In genomic region chr11:4543561-4543960, GRCh38 we compare ENCODE assay signal across 23 cellular contexts. TPM values are rescaled to one million over a fixed set of nuclear protein-coding genes. Genes with fewer than 3 reads are reported as not detected.
"Had no signal": no experiment of that assay in that cellular context is flagged by ENCODE, and none has a peak within 500 bp of the region (broad histone marks: within the 10 kb centered on the region; RNA-seq: fewer than 3 reads in every experiment).

No MANE protein-coding gene starts in this region.

- H3K9me3 ChIP-seq: esophagus squamous epithelium, lower lobe of right lung, psoas muscle, sigmoid colon, spleen, testis, upper lobe of left lung had no signal

- H3K4me1 ChIP-seq: esophagus squamous epithelium, lower lobe of right lung, psoas muscle, sigmoid colon, spleen, testis, upper lobe of left lung had no signal

- DNase-seq: activated CD4-positive, alpha-beta T cell treated with anti-CD3 and anti-CD28 coated beads, Interleukin-2, amount 50 U/mL, for 48 hours; activated naive CD4-positive, alpha-beta T cell treated with Interleukin-2 at 50 U/mL for 16 hours; anterior cingulate cortex; brain microvascular endothelial cell; esophagus squamous epithelium; foreskin fibroblast; glutamatergic neuron; left cardiac atrium; lower lobe of right lung; midbrain; psoas muscle; sigmoid colon; spleen; stimulated activated naive CD8-positive, alpha-beta T cell treated with anti-CD3 and anti-CD28 coated beads, Interleukin-15, amount 100 ng/mL, for 72 hours; T-helper 1 cell; T1000; testis; upper lobe of left lung had no signal

- ATAC-seq: activated T-helper 17 cell treated with anti-CD3 and anti-CD28 coated beads, Interleukin-2, amount 50 U/mL, for 72 hours; left cardiac atrium; lower lobe of right lung; psoas muscle; stimulated activated naive CD8-positive, alpha-beta T cell treated with anti-CD3 and anti-CD28 coated beads, Interleukin-15, amount 100 ng/mL, for 72 hours had no signal

- H3K4me3 ChIP-seq: esophagus squamous epithelium, lower lobe of right lung, psoas muscle, sigmoid colon, spleen, testis, upper lobe of left lung had no signal

- H3K36me3 ChIP-seq: brain microvascular endothelial cell, esophagus squamous epithelium, lower lobe of right lung, sigmoid colon, spleen, upper lobe of left lung had no signal

RNA-seq across cellular contexts. Expression of gene OR52M1, which starts 1.4 kb away (rescaled TPM):
- total RNA-seq: activated T-helper 17 cell treated with anti-CD3 and anti-CD28 coated beads, Interleukin-2, amount 50 U/mL, for 72 hours; cerebellum; dermis microvascular lymphatic vessel endothelial cell; esophagus squamous epithelium; left cardiac atrium; lower lobe of right lung; neural crest cell; osteocyte; psoas muscle; sigmoid colon; spleen; testis; upper lobe of left lung had no signal

RNA-seq across cellular contexts. Expression of gene OR52I2, which starts 38.0 kb away (rescaled TPM):
- total RNA-seq: activated T-helper 17 cell treated with anti-CD3 and anti-CD28 coated beads, Interleukin-2, amount 50 U/mL, for 72 hours; cerebellum; dermis microvascular lymphatic vessel endothelial cell; esophagus squamous epithelium; left cardiac atrium; lower lobe of right lung; neural crest cell; osteocyte; psoas muscle; sigmoid colon; spleen; upper lobe of left lung had no signal

RNA-seq across cellular contexts. Expression of gene OR52I1, which starts 50.3 kb away (rescaled TPM):
- total RNA-seq: cerebellum, dermis microvascular lymphatic vessel endothelial cell, esophagus squamous epithelium, left cardiac atrium, lower lobe of right lung, neural crest cell, osteocyte, psoas muscle, sigmoid colon, spleen, testis, upper lobe of left lung had no signal
